12 cellular contexts compared by ENCODE assay signal in the genomic region with DNA sequence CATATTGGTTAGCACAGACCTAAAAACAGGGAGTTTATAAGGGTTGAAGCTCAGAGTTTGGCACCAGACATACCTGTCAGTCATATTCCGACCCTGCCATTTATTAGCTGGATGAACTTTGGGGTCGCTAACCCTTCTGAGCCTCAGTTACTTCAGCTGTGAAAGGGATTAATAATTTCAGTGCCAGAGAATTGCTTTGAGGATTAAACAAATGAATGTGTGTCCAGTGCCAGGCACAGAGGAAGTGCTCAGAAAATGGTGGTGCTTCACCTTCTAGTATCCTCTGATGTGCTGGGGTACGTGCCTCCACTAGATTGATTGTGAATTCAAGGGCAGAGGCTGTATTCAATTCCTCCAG. TPM values are rescaled to one million over a fixed set of nuclear protein-coding genes. Genes with fewer than 3 reads are reported as not detected.
DNase-seq lines count a peak whose midpoint lies in the region; ATAC-seq and TF ChIP-seq lines count a peak whose summit lies in the region.
"Had no signal": no experiment of that assay in that cellular context is flagged by ENCODE, and none has a peak within 500 bp of the region (broad histone marks: within the 10 kb centered on the region; RNA-seq: fewer than 3 reads in every experiment).

No MANE protein-coding gene starts in this region.

- intact Hi-C loops in left ventricle myocardium inferior (cut with micrococcal nuclease) = no loop called here
- intact Hi-C loops in left ventricle myocardium superior (cut with micrococcal nuclease) = no loop called here
- intact Hi-C loops in adrenal gland (cut with DNase I) = no loop called here

- H3K79me1 ChIP-seq in mesenchymal stem cell (replicated peaks; ENCODE audit: low read length, poor library complexity, severe bottlenecking) = peaks cover 6% of the 10 kb centered on the region

- H4K91ac ChIP-seq in mesenchymal stem cell (ENCODE audit: low read length) = no peak overlapping the region

- H3K4me2 ChIP-seq in mesenchymal stem cell (ENCODE audit: low read length, poor library complexity, severe bottlenecking) = no peak overlapping the region

- no peaks in the 10 kb centered on the region for H3K9me3 ChIP-seq in left ventricle myocardium inferior (replicated peaks)
- H3K9me3 ChIP-seq in adrenal gland (replicated peaks in 1 of 3) = no peaks in the 10 kb centered on the region
- H3K9me3 ChIP-seq in mesenchymal stem cell (ENCODE audit: control insufficient read depth, low read length) = no peaks in the 10 kb centered on the region
- H3K9me3 ChIP-seq: BE2C, Caco-2 had no signal

- no peak for TF ChIP-seq POLR2A in adrenal gland (IDR thresholded peaks at IDR 0.05)

- no peak overlapping the region for H3K23ac ChIP-seq in mesenchymal stem cell (ENCODE audit: low read length in 2 of 2)

- no peak overlapping the region for H3K4ac ChIP-seq in mesenchymal stem cell (ENCODE audit: low read depth in 1 of 2, low read length in 2 of 2)

- peaks cover 80% of the 10 kb centered on the region for H3K4me1 ChIP-seq in left ventricle myocardium inferior
- peaks cover 18 to 66% of the 10 kb centered on the region in 2 donors for H3K4me1 ChIP-seq in adrenal gland (replicated peaks in 1 of 2)
- H3K4me1 ChIP-seq in mesenchymal stem cell (ENCODE audit: control insufficient read depth, insufficient read depth, low read depth, low read length) = peaks cover 29% of the 10 kb centered on the region

- H3K27ac ChIP-seq in left ventricle myocardium inferior (replicated peaks) (peak overlapping the region; percentile 87), adrenal gland (peak overlapping the region; percentile 62 to 94 (median 72)), mesenchymal stem cell (ENCODE audit: low read length, poor library complexity, severe bottlenecking) (no peak overlapping the region)

- no peak for DNase-seq in left ventricle myocardium inferior
- DNase-seq in left ventricle myocardium superior = no peak
- DNase-seq in adrenal gland = no peak
- no peak for DNase-seq in mesenchymal stem cell
- no peak for DNase-seq in HEK293T (ENCODE audit: extremely low spot score)
- DNase-seq in stimulated activated CD4-positive, alpha-beta T cell treated with anti-CD3 and anti-CD28 coated beads, Interleukin-4, amount 100 ng/mL, for 1 hour = no peak
- DNase-seq in NCI-H1417 treated with DMSO at 0.1 percent for 48 hours (lab: John Stamatoyannopoulos, UW) = no peak
- DNase-seq: BE2C; C1 segment of cervical spinal cord; Caco-2; CD4-positive, CD25-positive, alpha-beta regulatory T cell; H9 had no signal

- WGBS in adrenal gland, 4 donors = 37 to 58% (median 56%) methylated on average over 3 of the region's 3 CpGs
- 95% methylated on average over 3 of the region's 3 CpGs for WGBS in mesenchymal stem cell

- no peak overlapping the region for H2BK5ac ChIP-seq in mesenchymal stem cell (ENCODE audit: low read depth, low read length, poor library complexity, severe bottlenecking)

- H3K14ac ChIP-seq in mesenchymal stem cell (ENCODE audit: low read length in 2 of 2) = no peak overlapping the region

- POLR2A ChIA-PET in HEK293T (lab: Yijun Ruan, JAX) = no interaction called here

- H3K4me3 ChIP-seq in left ventricle myocardium inferior = no peak overlapping the region
- no peak overlapping the region for H3K4me3 ChIP-seq in adrenal gland
- no peak overlapping the region for H3K4me3 ChIP-seq in mesenchymal stem cell (ENCODE audit: insufficient read depth in 1 of 2, low read depth in 1 of 2, low read length in 2 of 2)

- no peak for TF ChIP-seq CTCF in left ventricle myocardium inferior (IDR thresholded peaks at IDR 0.05; ENCODE audit: borderline replicate concordance)
- no peak for TF ChIP-seq CTCF in adrenal gland (IDR thresholded peaks at IDR 0.05)

- no peak for ATAC-seq in left ventricle myocardium superior

- H2AK5ac ChIP-seq in mesenchymal stem cell (ENCODE audit: low read length, severe bottlenecking) = no peak overlapping the region

- CTCF ChIA-PET in HEK293T (lab: Yijun Ruan, JAX) = no interaction called here

- no peak overlapping the region for H2BK12ac ChIP-seq in mesenchymal stem cell (ENCODE audit: low read length in 2 of 2)

- no peaks in the 10 kb centered on the region for H3K27me3 ChIP-seq in left ventricle myocardium inferior (ENCODE audit: low read depth)
- no peaks in the 10 kb centered on the region for H3K27me3 ChIP-seq in adrenal gland
- peaks cover 0 to 6% of the 10 kb centered on the region in 2 experiments for H3K27me3 ChIP-seq in mesenchymal stem cell (ENCODE audit: control insufficient read depth in 1 of 2, insufficient read depth in 1 of 2, low read length in 2 of 2)
- H3K27me3 ChIP-seq: BE2C had no signal

- peak overlapping the region; percentile 8 for H2BK120ac ChIP-seq in mesenchymal stem cell (ENCODE audit: low read depth, low read length)

- H3K18ac ChIP-seq in mesenchymal stem cell (ENCODE audit: low read depth in 1 of 2, low read length in 2 of 2) = no peak overlapping the region

- no peak overlapping the region for H2AFZ ChIP-seq in mesenchymal stem cell (ENCODE audit: low read depth, low read length)

- H2BK15ac ChIP-seq in mesenchymal stem cell (ENCODE audit: low read depth, poor library complexity, severe bottlenecking) = no peak overlapping the region

- H4K8ac ChIP-seq in mesenchymal stem cell (ENCODE audit: low read length) = no peak overlapping the region

- H3K36me3 ChIP-seq in left ventricle myocardium inferior (no peaks in the 10 kb centered on the region), adrenal gland (replicated peaks in 1 of 2) (no peaks in the 10 kb centered on the region), mesenchymal stem cell (ENCODE audit: control insufficient read depth in 1 of 2, insufficient read depth in 2 of 2, low read depth in 1 of 2, low read length in 2 of 2) (no peaks in the 10 kb centered on the region)
- H3K36me3 ChIP-seq: BE2C had no signal

- no peak overlapping the region for H3K9ac ChIP-seq in mesenchymal stem cell (ENCODE audit: low read length)

TF ChIP-seq in HEK293T, 16 proteins besides CTCF, POLR2A, EP300 and RAD21:
- no peak for TF ChIP-seq HDGF (IDR thresholded peaks at IDR 0.05; ENCODE audit: borderline replicate concordance)
- no peak for TF ChIP-seq CTBP1 (IDR thresholded peaks at IDR 0.05; ENCODE audit: borderline replicate concordance)
- no peak for TF ChIP-seq FOXK2 (IDR thresholded peaks at IDR 0.05)
- TF ChIP-seq L3MBTL2 (conservative IDR thresholded peaks at IDR 0.05) = no peak
- no peak for TF ChIP-seq NFRKB (IDR thresholded peaks at IDR 0.05)
TF ChIP-seq in HEK293T: peak in this region for 0.

RNA-seq across cellular contexts. Expression of a gene that starts 4.1 kb away (rescaled TPM):
- total RNA-seq in left ventricle myocardium inferior (14.6 TPM), left ventricle myocardium superior (19.6 TPM), adrenal gland (100 to 1,000 TPM; 105 to 813 (median 190) TPM)
- 1,000 to 10,000 TPM in 1 of 3 donors, 10 to 100 TPM in 2; 29.8 to 1,154 (median 46.8) TPM for polyA plus RNA-seq in adrenal gland
- polyA plus RNA-seq in mesenchymal stem cell (2013, experiment 1 of 2) = 32.1 TPM
- 33.0 TPM for polyA plus RNA-seq in mesenchymal stem cell (2013, experiment 2 of 2)
- polyA plus RNA-seq: CD4-positive, CD25-positive, alpha-beta regulatory T cell had no signal
